ENCODE assay signal across 1 cellular context in the genomic region with DNA sequence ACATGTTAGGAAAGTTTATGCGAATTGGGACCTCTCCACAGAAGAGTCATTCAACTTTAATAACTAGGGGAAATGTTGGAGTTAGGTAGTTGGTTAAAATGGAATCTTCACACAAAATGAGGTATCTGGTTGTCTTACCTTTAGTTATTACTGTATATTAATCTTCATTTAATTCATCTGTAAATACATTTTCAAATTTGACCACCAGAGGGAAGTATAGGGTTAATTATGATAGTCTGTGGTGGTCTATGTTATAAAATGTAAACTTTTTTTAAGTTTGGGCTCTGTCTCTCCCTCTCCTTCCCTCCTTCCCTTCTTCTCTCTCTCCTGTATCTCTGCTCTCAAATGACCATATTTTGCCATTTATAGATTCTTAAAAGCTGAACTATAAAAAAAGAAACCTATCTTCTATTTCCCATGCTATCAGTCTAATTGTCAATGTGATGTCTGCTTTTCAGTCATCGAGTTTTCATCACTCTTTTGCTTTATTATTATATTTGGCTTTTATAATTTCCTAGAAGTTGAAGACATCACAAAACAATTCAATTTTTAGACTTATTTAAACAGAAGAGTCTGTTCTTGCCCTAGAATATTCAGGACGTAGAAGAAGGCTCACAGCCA.
TF ChIP-seq lines count a peak whose summit lies in the region.

No MANE protein-coding gene starts in this region.

TF ChIP-seq in GM23338, 12 proteins besides CTCF, POLR2A, EP300 and RAD21 (continued from another document):
- TF ChIP-seq, protein P1, sequence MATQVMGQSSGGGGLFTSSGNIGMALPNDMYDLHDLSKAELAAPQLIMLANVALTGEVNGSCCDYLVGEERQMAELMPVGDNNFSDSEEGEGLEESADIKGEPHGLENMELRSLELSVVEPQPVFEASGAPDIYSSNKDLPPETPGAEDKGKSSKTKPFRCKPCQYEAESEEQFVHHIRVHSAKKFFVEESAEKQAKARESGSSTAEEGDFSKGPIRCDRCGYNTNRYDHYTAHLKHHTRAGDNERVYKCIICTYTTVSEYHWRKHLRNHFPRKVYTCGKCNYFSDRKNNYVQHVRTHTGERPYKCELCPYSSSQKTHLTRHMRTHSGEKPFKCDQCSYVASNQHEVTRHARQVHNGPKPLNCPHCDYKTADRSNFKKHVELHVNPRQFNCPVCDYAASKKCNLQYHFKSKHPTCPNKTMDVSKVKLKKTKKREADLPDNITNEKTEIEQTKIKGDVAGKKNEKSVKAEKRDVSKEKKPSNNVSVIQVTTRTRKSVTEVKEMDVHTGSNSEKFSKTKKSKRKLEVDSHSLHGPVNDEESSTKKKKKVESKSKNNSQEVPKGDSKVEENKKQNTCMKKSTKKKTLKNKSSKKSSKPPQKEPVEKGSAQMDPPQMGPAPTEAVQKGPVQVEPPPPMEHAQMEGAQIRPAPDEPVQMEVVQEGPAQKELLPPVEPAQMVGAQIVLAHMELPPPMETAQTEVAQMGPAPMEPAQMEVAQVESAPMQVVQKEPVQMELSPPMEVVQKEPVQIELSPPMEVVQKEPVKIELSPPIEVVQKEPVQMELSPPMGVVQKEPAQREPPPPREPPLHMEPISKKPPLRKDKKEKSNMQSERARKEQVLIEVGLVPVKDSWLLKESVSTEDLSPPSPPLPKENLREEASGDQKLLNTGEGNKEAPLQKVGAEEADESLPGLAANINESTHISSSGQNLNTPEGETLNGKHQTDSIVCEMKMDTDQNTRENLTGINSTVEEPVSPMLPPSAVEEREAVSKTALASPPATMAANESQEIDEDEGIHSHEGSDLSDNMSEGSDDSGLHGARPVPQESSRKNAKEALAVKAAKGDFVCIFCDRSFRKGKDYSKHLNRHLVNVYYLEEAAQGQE (IDR thresholded peaks at IDR 0.05; ENCODE audit: unreplicated experiment): no peak
